Comparison of ENCODE assay signal across 8 cellular contexts in the genomic region with DNA sequence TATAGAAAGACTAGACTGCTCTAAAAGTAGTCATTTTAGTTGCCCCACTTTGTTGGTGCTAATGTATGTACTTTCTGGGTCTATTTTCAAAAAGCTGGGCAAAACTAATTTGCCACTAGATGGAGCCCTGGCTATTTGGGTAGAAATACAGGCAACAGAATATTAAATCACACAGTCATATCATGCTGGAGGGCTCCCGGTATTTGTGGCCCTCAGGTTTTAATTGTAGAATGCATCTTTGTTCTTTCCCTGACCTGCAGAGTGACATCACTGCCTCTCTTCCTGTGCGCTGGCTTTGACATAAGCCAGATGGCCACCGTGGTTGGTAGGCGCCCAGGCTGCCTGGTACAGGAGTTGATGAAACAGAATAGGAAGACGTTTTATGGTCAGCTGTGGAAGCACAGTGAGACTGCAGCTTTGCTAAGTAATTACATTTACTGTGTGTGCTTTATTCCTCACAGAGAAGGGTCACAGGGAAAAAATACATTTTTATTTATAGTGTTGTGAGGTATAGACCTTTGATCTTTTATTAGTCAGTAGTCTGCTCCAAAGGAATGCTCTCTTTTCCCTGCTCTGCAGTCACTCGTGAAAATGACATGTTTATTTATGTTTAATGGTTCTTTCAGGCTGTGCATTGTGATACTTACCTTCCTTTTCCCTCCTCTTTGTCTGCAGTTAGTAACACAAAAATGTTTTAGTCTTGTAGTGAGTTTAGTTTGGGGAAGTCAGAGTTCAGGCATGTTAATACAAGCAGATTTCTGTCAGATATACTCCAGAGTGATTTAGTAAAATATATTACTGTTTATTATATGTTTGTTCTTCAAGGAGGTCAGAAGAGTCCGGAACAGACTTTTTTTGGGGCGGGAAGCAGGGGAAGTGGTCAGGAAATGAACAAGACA. TPM values are rescaled to one million over a fixed set of nuclear protein-coding genes. Genes with fewer than 3 reads are reported as not detected.
DNase-seq lines count a peak whose midpoint lies in the region; ATAC-seq lines count a peak whose summit lies in the region.

No MANE protein-coding gene starts in this region.

- peaks cover 0 to 2% of the 10 kb centered on the region in 2 donors for H3K4me1 Mint-ChIP-seq in natural killer cell treated with Interleukin-12 subunit alpha and Interleukin-12 subunit beta and Interleukin-15 and Interleukin-18, amount 100 ng/mL, for 72 hours (ENCODE audit: low read depth in 2 of 2)

- H3K27me3 Mint-ChIP-seq in natural killer cell treated with Interleukin-12 subunit alpha and Interleukin-12 subunit beta and Interleukin-15 and Interleukin-18, amount 100 ng/mL, for 72 hours = peaks cover 20 to 48% of the 10 kb centered on the region in 2 donors

- H3K4me3 Mint-ChIP-seq in natural killer cell treated with Interleukin-12 subunit alpha and Interleukin-12 subunit beta and Interleukin-15 and Interleukin-18, amount 100 ng/mL, for 72 hours = no peak overlapping the region

- DNase-seq in AG08395 (ENCODE audit: low spot score) = peak; percentile 21
- DNase-seq in NOMO-1 treated with dmso at 0.1 percent for 144 hours (lab: John Stamatoyannopoulos, UW; ENCODE audit: unreplicated experiment) = peak; percentile 28
- peak; percentile 35 to 71 for DNase-seq in dermis microvascular lymphatic vessel endothelial cell (ENCODE audit: low read depth in 2 of 2)
- peak; percentile 44 for DNase-seq in mucosa of gallbladder (ENCODE audit: low spot score)
- DNase-seq in NCI-H187 (lab: John Stamatoyannopoulos, UW) = no peak
- DNase-seq in natural killer cell treated with Interleukin-12 subunit alpha and Interleukin-12 subunit beta and Interleukin-15 and Interleukin-18, amount 100 ng/mL, for 72 hours (ENCODE audit: low spot score) = no peak

- H3K27ac Mint-ChIP-seq in natural killer cell treated with Interleukin-12 subunit alpha and Interleukin-12 subunit beta and Interleukin-15 and Interleukin-18, amount 100 ng/mL, for 72 hours = no peak overlapping the region

- ATAC-seq in GM19351 (IDR thresholded peaks at IDR 0.05; ENCODE audit: unreplicated experiment) (peak; percentile 46), HG03432 (IDR thresholded peaks at IDR 0.05; ENCODE audit: unreplicated experiment) (no peak)
- no peak for ATAC-seq in natural killer cell treated with Interleukin-12 subunit alpha and Interleukin-12 subunit beta and Interleukin-15 and Interleukin-18, amount 100 ng/mL, for 72 hours

- H3K9me3 Mint-ChIP-seq in natural killer cell treated with Interleukin-12 subunit alpha and Interleukin-12 subunit beta and Interleukin-15 and Interleukin-18, amount 100 ng/mL, for 72 hours = no peaks in the 10 kb centered on the region

- H3K36me3 Mint-ChIP-seq in natural killer cell treated with Interleukin-12 subunit alpha and Interleukin-12 subunit beta and Interleukin-15 and Interleukin-18, amount 100 ng/mL, for 72 hours = no peaks in the 10 kb centered on the region

RNA-seq across cellular contexts. Expression of a gene that starts 28.4 kb away (rescaled TPM):
- total RNA-seq in dermis microvascular lymphatic vessel endothelial cell (43.6 and 44.7 TPM in 2 replicates), mucosa of gallbladder (95.3 TPM)
- total RNA-seq in natural killer cell treated with Interleukin-12 subunit alpha and Interleukin-12 subunit beta and Interleukin-15 and Interleukin-18, amount 100 ng/mL, for 72 hours = 1 to 10 TPM in 1 of 2 donors, under 1 TPM in 1; 0.11 to 1.2 TPM

Comparison
In these comparisons a context has a peak if more than half of its experiments do, and no peak if none do; other contexts are left out.
1. DNase-seq: peak in AG08395 (single experiment), NOMO-1 treated with dmso at 0.1 percent for 144 hours (single experiment), dermis microvascular lymphatic vessel endothelial cell (2 of 2) and mucosa of gallbladder (single experiment); none in NCI-H187 (0 of 2) and natural killer cell treated with Interleukin-12 subunit alpha and Interleukin-12 subunit beta and Interleukin-15 and Interleukin-18, amount 100 ng/mL, for 72 hours (single experiment).
2. RNA of a gene that starts 28.4 kb away (total RNA-seq): 95.3 TPM in mucosa of gallbladder (single experiment) and 43.6 to 44.7 TPM in dermis microvascular lymphatic vessel endothelial cell; 0.11 to 1.2 TPM in natural killer cell treated with Interleukin-12 subunit alpha and Interleukin-12 subunit beta and Interleukin-15 and Interleukin-18, amount 100 ng/mL, for 72 hours; every median in the first group is over 10 times any median in the second.